10 cellular contexts compared by ENCODE assay signal in genomic region chr10:116470768-116471415, GRCh38. TPM values are rescaled to one million over a fixed set of nuclear protein-coding genes. Genes with fewer than 3 reads are reported as not detected.
DNase-seq lines count a peak whose midpoint lies in the region; ATAC-seq and TF ChIP-seq lines count a peak whose summit lies in the region.
"Had no signal": no experiment of that assay in that cellular context is flagged by ENCODE, and none has a peak within 500 bp of the region (broad histone marks: within the 10 kb centered on the region; RNA-seq: fewer than 3 reads in every experiment).

No MANE protein-coding gene starts in this region.

- H3K4me3 Mint-ChIP-seq in GM23338, result no peak overlapping the region
- no peak overlapping the region for H3K4me3 Mint-ChIP-seq in glutamatergic neuron (ENCODE audit: unreplicated experiment)
- no peak overlapping the region for H3K4me3 Mint-ChIP-seq in activated CD4-positive, alpha-beta T cell treated with anti-CD3 and anti-CD28 coated beads, Interleukin-2, amount 10 ng/mL, durations not matched to agents 24 days and 14 days

- H3K4me1 Mint-ChIP-seq in GM23338 (peaks cover 14% of the 10 kb centered on the region), glutamatergic neuron (ENCODE audit: low read depth, unreplicated experiment) (no peaks in the 10 kb centered on the region)
- H3K4me1 Mint-ChIP-seq in activated CD4-positive, alpha-beta T cell treated with anti-CD3 and anti-CD28 coated beads, Interleukin-2, amount 10 ng/mL, durations not matched to agents 24 days and 14 days, result no peaks in the 10 kb centered on the region

- H3K27ac ChIP-seq in GM23338 (ENCODE audit: low read depth) (no peak overlapping the region), PC-3 (ENCODE audit: low read length) (no peak overlapping the region), uterus (no peak overlapping the region)

- TF ChIP-seq POLR2A in uterus (IDR thresholded peaks at IDR 0.05), result no peak

- H3K36me3 ChIP-seq in GM23338 (ENCODE audit: insufficient read depth) (no peaks in the 10 kb centered on the region), PC-3 (ENCODE audit: low read depth, low read length) (no peaks in the 10 kb centered on the region), uterus (no peaks in the 10 kb centered on the region)

- H3K4me3 ChIP-seq in GM23338, result no peak overlapping the region
- H3K4me3 ChIP-seq in PC-3 (ENCODE audit: low read length), result no peak overlapping the region
- no peak overlapping the region for H3K4me3 ChIP-seq in uterus

- H3K4me2 ChIP-seq in GM23338, result no peak overlapping the region
- H3K4me2 ChIP-seq in PC-3 (ENCODE audit: low read length), result no peak overlapping the region

- no TSS peak for BruUV-seq in PC-3 (replicated peaks; lab: Mats Ljungman, UMichigan)

- H3K9me3 ChIP-seq in PC-3 (ENCODE audit: low read length), result no peaks in the 10 kb centered on the region
- no peaks in the 10 kb centered on the region for H3K9me3 ChIP-seq in uterus

- H3K4me1 ChIP-seq in GM23338 (ENCODE audit: insufficient read depth), result no peaks in the 10 kb centered on the region
- H3K4me1 ChIP-seq in PC-3 (ENCODE audit: insufficient read depth, low read length), result no peaks in the 10 kb centered on the region
- H3K4me1 ChIP-seq in uterus, result no peaks in the 10 kb centered on the region

- intact Hi-C loops in PC-3 (cut with micrococcal nuclease), result no loop called here
- intact Hi-C loops in uterus (cut with DNase I; ENCODE audit: low total_unique reads), result no loop called here
- intact Hi-C loops in Right ventricle myocardium inferior (cut with DNase I), result no loop called here
- intact Hi-C loops in activated CD4-positive, alpha-beta T cell treated with anti-CD3 and anti-CD28 coated beads, Interleukin-2, amount 10 ng/mL, durations not matched to agents 24 days and 14 days (cut with micrococcal nuclease), result no loop called here

- CTCF ChIA-PET in PC-3 (lab: Charles Lee), result no interaction called here

- POLR2A ChIA-PET in PC-3 (lab: Charles Lee; ENCODE audit: unreplicated experiment), result no interaction called here

- H3F3A ChIP-seq in GM23338 (replicated peaks; ENCODE audit: low read depth) (no peaks in the 10 kb centered on the region), PC-3 (ENCODE audit: low read length, unreplicated experiment) (no peaks in the 10 kb centered on the region)

- H3K27me3 ChIP-seq in GM23338 (ENCODE audit: insufficient read depth), result no peaks in the 10 kb centered on the region
- H3K27me3 ChIP-seq in PC-3 (ENCODE audit: low read length), result no peaks in the 10 kb centered on the region
- H3K27me3 ChIP-seq in uterus, result no peaks in the 10 kb centered on the region

- H3K9ac ChIP-seq in PC-3 (ENCODE audit: low read length), result no peak overlapping the region

- no peak overlapping the region for H3K27ac Mint-ChIP-seq in GM23338
- no peak overlapping the region for H3K27ac Mint-ChIP-seq in glutamatergic neuron (ENCODE audit: unreplicated experiment)
- H3K27ac Mint-ChIP-seq in activated CD4-positive, alpha-beta T cell treated with anti-CD3 and anti-CD28 coated beads, Interleukin-2, amount 10 ng/mL, durations not matched to agents 24 days and 14 days, result no peak overlapping the region

- H3K9me2 ChIP-seq in GM23338 (ENCODE audit: insufficient read depth) (no peaks in the 10 kb centered on the region), PC-3 (replicated peaks; ENCODE audit: low read length) (no peaks in the 10 kb centered on the region)

- H3K36me3 Mint-ChIP-seq in GM23338 (ENCODE audit: low read depth) (no peaks in the 10 kb centered on the region), glutamatergic neuron (ENCODE audit: unreplicated experiment) (no peaks in the 10 kb centered on the region)
- no peaks in the 10 kb centered on the region for H3K36me3 Mint-ChIP-seq in activated CD4-positive, alpha-beta T cell treated with anti-CD3 and anti-CD28 coated beads, Interleukin-2, amount 10 ng/mL, durations not matched to agents 24 days and 14 days (ENCODE audit: low read depth)

- H3K9me3 Mint-ChIP-seq in GM23338 (peaks cover 4% of the 10 kb centered on the region; the same call in 2 of the 3 replicates), glutamatergic neuron (ENCODE audit: unreplicated experiment) (no peaks in the 10 kb centered on the region)
- peaks cover 4% of the 10 kb centered on the region for H3K9me3 Mint-ChIP-seq in activated CD4-positive, alpha-beta T cell treated with anti-CD3 and anti-CD28 coated beads, Interleukin-2, amount 10 ng/mL, durations not matched to agents 24 days and 14 days

- H4K20me1 ChIP-seq in GM23338 (replicated peaks; ENCODE audit: insufficient read depth), result no peaks in the 10 kb centered on the region
- H4K20me1 ChIP-seq in PC-3 (ENCODE audit: low read length), result no peaks in the 10 kb centered on the region

- H3K79me2 ChIP-seq in GM23338 (replicated peaks; ENCODE audit: insufficient read depth) (no peaks in the 10 kb centered on the region), PC-3 (ENCODE audit: low read length) (no peaks in the 10 kb centered on the region)

- ATAC-seq in GM23338, result peak; percentile 91
- ATAC-seq in PC-3, result no peak
- no peak for ATAC-seq in HG03460 (IDR thresholded peaks at IDR 0.05; ENCODE audit: unreplicated experiment)
- ATAC-seq in Right ventricle myocardium inferior, result no peak

- DNase-seq in ACHN (peak; percentile 72), GM23338 (ENCODE audit: low spot score) (peak; percentile 80), PC-3 (peak; percentile 45), glutamatergic neuron (peak; percentile 53), uterus (no peak), Right ventricle myocardium inferior (ENCODE audit: missing footprints) (no peak)
- no peak for DNase-seq in activated CD4-positive, alpha-beta T cell treated with anti-CD3 and anti-CD28 coated beads, Interleukin-2, amount 10 ng/mL, durations not matched to agents 24 days and 14 days
- DNase-seq: activated CD4-positive, alpha-beta T cell treated with anti-CD3 and anti-CD28 coated beads, Interleukin-2, amount 50 U/mL, for 1 hour had no signal

- no peaks in the 10 kb centered on the region for H3K27me3 Mint-ChIP-seq in GM23338 (ENCODE audit: insufficient read depth, low read depth, poor library complexity)
- no peaks in the 10 kb centered on the region for H3K27me3 Mint-ChIP-seq in glutamatergic neuron (ENCODE audit: unreplicated experiment)
- H3K27me3 Mint-ChIP-seq in activated CD4-positive, alpha-beta T cell treated with anti-CD3 and anti-CD28 coated beads, Interleukin-2, amount 10 ng/mL, durations not matched to agents 24 days and 14 days, result no peaks in the 10 kb centered on the region

- in situ Hi-C loops in ACHN (cut with HindIII; ENCODE audit: low pct_ligation_motif_present, low pct_unique_long_range_greater_than_20kb, low sequenced_read_pairs), result no loop called here

- TF ChIP-seq CTCF in GM23338 (conservative IDR thresholded peaks at IDR 0.05; ENCODE audit: low read depth in 2 of 2) (peak; percentile 81 to 83), PC-3 (conservative IDR thresholded peaks at IDR 0.05; ENCODE audit: low read depth, low read length) (peak; percentile 55), glutamatergic neuron (IDR thresholded peaks at IDR 0.05; ENCODE audit: partially characterized antibody, unreplicated experiment) (peak; percentile 28), uterus (IDR thresholded peaks at IDR 0.05) (no peak)

- H2AFZ ChIP-seq in GM23338 (no peak overlapping the region), PC-3 (ENCODE audit: low read length) (no peak overlapping the region)

TF ChIP-seq in GM23338, 12 proteins besides CTCF, POLR2A, EP300 and RAD21 (continues in another document):
- TF ChIP-seq NANOG (IDR thresholded peaks at IDR 0.05; ENCODE audit: borderline replicate concordance), result no peak
- TF ChIP-seq STAT1 (IDR thresholded peaks at IDR 0.05; ENCODE audit: unreplicated experiment), result no peak
- TF ChIP-seq ETS1 (IDR thresholded peaks at IDR 0.05), result no peak
- TF ChIP-seq EZH2phosphoT487 (IDR thresholded peaks at IDR 0.05; ENCODE audit: unreplicated experiment), result no peak
- TF ChIP-seq POLR2AphosphoS5 (IDR thresholded peaks at IDR 0.05; ENCODE audit: low read depth), result no peak

RNA-seq across cellular contexts. Expression of gene PNLIPRP3, which starts 43.2 kb away (rescaled TPM):
- not detected in 2 replicates for total RNA-seq in GM23338 (2014; rRNA removed; shearing (Covaris generic))
- not detected in 2 replicates for polyA plus RNA-seq in GM23338 (2016; fragmentation: Nextera tagmentation; extraction: Ambion mirVana)
- total RNA-seq in PC-3 (2014; rRNA removed) (not detected in 2 replicates), glutamatergic neuron (ENCODE audit: unreplicated experiment) (not detected), uterus (under 1 TPM in 1 of 4 donors, not detected in 3; 0.07 TPM), Right ventricle myocardium inferior (not detected)
- total RNA-seq in activated CD4-positive, alpha-beta T cell treated with anti-CD3 and anti-CD28 coated beads, Interleukin-2, amount 10 ng/mL, durations not matched to agents 24 days and 14 days, result not detected in 2 replicates
- total RNA-seq: posterior vena cava had no signal

Comparison
In these comparisons a context has a peak if more than half of its experiments do, and no peak if none do; other contexts are left out.
1. DNase-seq: peak in ACHN (single experiment), GM23338 (single experiment), PC-3 (single experiment) and glutamatergic neuron (single experiment); none in uterus (0 of 2), Right ventricle myocardium inferior (single experiment) and activated CD4-positive, alpha-beta T cell treated with anti-CD3 and anti-CD28 coated beads, Interleukin-2, amount 10 ng/mL, durations not matched to agents 24 days and 14 days (single experiment).
2. CTCF ChIP-seq: peak in GM23338 (2 of 2), PC-3 (single experiment) and glutamatergic neuron (single experiment); none in uterus (0 of 4).